12 cellular contexts compared by ENCODE assay signal in the genomic region with DNA sequence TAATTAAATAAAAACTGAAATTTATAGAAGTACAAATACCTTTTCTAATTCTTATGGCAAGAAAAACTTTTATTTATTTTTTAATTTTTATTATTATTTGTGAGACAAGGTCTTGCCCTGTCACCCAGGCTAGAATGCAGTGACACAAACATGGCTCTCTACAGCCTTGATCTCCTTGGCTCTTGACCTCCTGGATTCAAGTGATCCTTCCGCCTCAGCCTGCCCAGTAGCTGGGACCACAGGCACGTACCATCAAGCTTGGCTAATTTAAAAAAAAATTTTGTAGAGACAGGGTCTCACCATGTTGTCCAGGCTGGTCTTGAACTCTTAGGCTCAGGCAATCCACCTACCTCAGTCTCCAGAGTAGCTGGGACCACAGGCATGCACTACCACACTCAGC. TPM values are rescaled to one million over a fixed set of nuclear protein-coding genes. Genes with fewer than 3 reads are reported as not detected.
DNase-seq lines count a peak whose midpoint lies in the region; ATAC-seq and TF ChIP-seq lines count a peak whose summit lies in the region.
"Had no signal": no experiment of that assay in that cellular context is flagged by ENCODE, and none has a peak within 500 bp of the region (broad histone marks: within the 10 kb centered on the region; RNA-seq: fewer than 3 reads in every experiment).

No MANE protein-coding gene starts in this region.

- peaks cover 21% of the 10 kb centered on the region for H3K4me1 ChIP-seq in OCI-LY7 (ENCODE audit: insufficient read depth, low read length, poor library complexity, severe bottlenecking)

- H3K4me3 ChIP-seq in OCI-LY7 (ENCODE audit: low read depth, low read length, poor library complexity, severe bottlenecking), result no peak overlapping the region
- H3K4me3 ChIP-seq: HAP-1 had no signal

- H3K27me3 Mint-ChIP-seq in stimulated activated naive CD8-positive, alpha-beta T cell treated with anti-CD3 and anti-CD28 coated beads, Interleukin-15, amount 100 ng/mL, for 72 hours, result no peaks in the 10 kb centered on the region
- H3K27me3 Mint-ChIP-seq in effector memory CD8-positive, alpha-beta T cell, result no peaks in the 10 kb centered on the region
- H3K27me3 Mint-ChIP-seq: CD8-positive, alpha-beta memory T cell had no signal

- no peaks in the 10 kb centered on the region for H4K20me1 ChIP-seq in OCI-LY7 (ENCODE audit: insufficient read depth, low read length)

- peaks cover 41% of the 10 kb centered on the region for H3K36me3 ChIP-seq in OCI-LY7 (ENCODE audit: insufficient read depth, low read length)

- intact Hi-C loops in OCI-LY7 (cut with micrococcal nuclease; ENCODE audit: unreplicated experiment), result no loop called here

- POLR2A ChIA-PET in OCI-LY7 (lab: Charles Lee), result interaction anchor here (0.6 to 3.6 kb wide), 4 partner anchors 12 to 63 kb away, joined by 3 to 25 read pairs (median 4); no protein-coding TSS in a partner anchor

- no TSS peak for BruUV-seq in OCI-LY7 (replicated peaks; lab: Mats Ljungman, UMichigan)

- peak overlapping the region; percentile 50; the same call in 1 of the 2 replicates for H3K4me2 ChIP-seq in OCI-LY7 (ENCODE audit: low read length)

- no peak overlapping the region for H3K4me3 Mint-ChIP-seq in stimulated activated naive CD8-positive, alpha-beta T cell treated with anti-CD3 and anti-CD28 coated beads, Interleukin-15, amount 100 ng/mL, for 72 hours
- H3K4me3 Mint-ChIP-seq in effector memory CD8-positive, alpha-beta T cell, result no peak overlapping the region
- H3K4me3 Mint-ChIP-seq: CD14-positive monocyte; CD8-positive, alpha-beta memory T cell had no signal

- peak overlapping the region; percentile 18 to 35 for H3K27ac Mint-ChIP-seq in stimulated activated naive CD8-positive, alpha-beta T cell treated with anti-CD3 and anti-CD28 coated beads, Interleukin-15, amount 100 ng/mL, for 72 hours
- H3K27ac Mint-ChIP-seq in effector memory CD8-positive, alpha-beta T cell, result no peak overlapping the region
- H3K27ac Mint-ChIP-seq: CD8-positive, alpha-beta memory T cell had no signal

- H3K36me3 Mint-ChIP-seq in effector memory CD8-positive, alpha-beta T cell (ENCODE audit: insufficient read depth), result peaks cover 11% of the 10 kb centered on the region

- H2AFZ ChIP-seq in OCI-LY7 (ENCODE audit: low read length), result no peak overlapping the region

- peaks cover 23% of the 10 kb centered on the region for H3K4me1 Mint-ChIP-seq in stimulated activated naive CD8-positive, alpha-beta T cell treated with anti-CD3 and anti-CD28 coated beads, Interleukin-15, amount 100 ng/mL, for 72 hours
- peaks cover 0 to 4% of the 10 kb centered on the region in 2 donors for H3K4me1 Mint-ChIP-seq in effector memory CD8-positive, alpha-beta T cell (ENCODE audit: low read depth in 2 of 2)

- H3K9me3 Mint-ChIP-seq in stimulated activated naive CD8-positive, alpha-beta T cell treated with anti-CD3 and anti-CD28 coated beads, Interleukin-15, amount 100 ng/mL, for 72 hours, result peaks cover 0 to 3% of the 10 kb centered on the region in 2 donors
- no peaks in the 10 kb centered on the region for H3K9me3 Mint-ChIP-seq in effector memory CD8-positive, alpha-beta T cell
- H3K9me3 Mint-ChIP-seq: CD14-positive monocyte; CD8-positive, alpha-beta memory T cell had no signal

- H3K79me2 ChIP-seq in OCI-LY7 (ENCODE audit: insufficient read depth, low read depth, low read length), result peaks cover 5% of the 10 kb centered on the region; the same call in 1 of the 2 replicates

- H3K9me3 ChIP-seq in OCI-LY7 (ENCODE audit: low read length), result no peaks in the 10 kb centered on the region
- H3K9me3 ChIP-seq: BE2C, HAP-1 had no signal

- no peaks in the 10 kb centered on the region for H3K9me2 ChIP-seq in OCI-LY7 (ENCODE audit: insufficient read depth, low read length)

- CTCF ChIA-PET in OCI-LY7 (lab: Charles Lee; ENCODE audit: unreplicated experiment), result no interaction called here

- H3K27ac ChIP-seq in OCI-LY7 (ENCODE audit: low read depth, low read length, poor library complexity, severe bottlenecking), result no peak overlapping the region
- H3K27ac ChIP-seq in epithelial cell of prostate, result peak overlapping the region; percentile 40

- DNase-seq in stimulated activated naive CD8-positive, alpha-beta T cell treated with anti-CD3 and anti-CD28 coated beads, Interleukin-15, amount 100 ng/mL, for 72 hours, result no peak
- DNase-seq in stimulated activated naive CD8-positive, alpha-beta T cell treated with anti-CD3 and anti-CD28 coated beads, Interleukin-15, Interleukin-2, amounts not matched to agents 100 U/mL and 50 U/mL, for 24 hours, result no peak
- DNase-seq in OCI-LY7 (ENCODE audit: low spot score) (no peak), epithelial cell of prostate (ENCODE audit: low read depth, low spot score) (no peak), NCI-H2196 (lab: John Stamatoyannopoulos, UW; ENCODE audit: unreplicated experiment) (no peak)
- no peak for DNase-seq in effector memory CD8-positive, alpha-beta T cell
- DNase-seq: BE2C; CD8-positive, alpha-beta memory T cell; DMS53 had no signal

- no peak for TF ChIP-seq CTCF in OCI-LY7 (conservative IDR thresholded peaks at IDR 0.05; ENCODE audit: low read length)

- no peak for ATAC-seq in stimulated activated naive CD8-positive, alpha-beta T cell treated with anti-CD3 and anti-CD28 coated beads, Interleukin-15, amount 100 ng/mL, for 72 hours
- no peak for ATAC-seq in stimulated activated naive CD8-positive, alpha-beta T cell treated with anti-CD3 and anti-CD28 coated beads, Interleukin-15, Interleukin-2, amounts not matched to agents 100 U/mL and 50 U/mL, for 24 hours
- no peak for ATAC-seq in HG02981 (IDR thresholded peaks at IDR 0.05; ENCODE audit: unreplicated experiment)
- no peak for ATAC-seq in effector memory CD8-positive, alpha-beta T cell (replicated peaks)

RNA-seq across cellular contexts. Expression of a gene that starts 47.4 kb away (rescaled TPM):
- total RNA-seq in OCI-LY7 (2014; rRNA removed; shearing (Covaris generic)), result 11.8 and 18.7 TPM in 2 replicates
- 17.7 and 19.8 TPM in 2 replicates for total RNA-seq in OCI-LY7 (2022)

Comparison
In these comparisons a context has a peak if more than half of its experiments do, and no peak if none do; other contexts are left out.
1. H3K27ac Mint-ChIP-seq: peak in stimulated activated naive CD8-positive, alpha-beta T cell treated with anti-CD3 and anti-CD28 coated beads, Interleukin-15, amount 100 ng/mL, for 72 hours (2 of 2); none in effector memory CD8-positive, alpha-beta T cell (0 of 2).